Comparison of ENCODE assay signal across 8 cellular contexts in genomic region chr7:37732253-37732652, GRCh38. TPM values are rescaled to one million over a fixed set of nuclear protein-coding genes. Genes with fewer than 3 reads are reported as not detected.
DNase-seq lines count a peak whose midpoint lies in the region; ATAC-seq, FAIRE-seq and TF ChIP-seq lines count a peak whose summit lies in the region.
"Had no signal": no experiment of that assay in that cellular context is flagged by ENCODE, and none has a peak within 500 bp of the region (broad histone marks: within the 10 kb centered on the region; RNA-seq: fewer than 3 reads in every experiment).

No MANE protein-coding gene starts in this region.

- no peak overlapping the region for H3K27ac ChIP-seq in effector memory CD4-positive, alpha-beta T cell (ENCODE audit: insufficient read depth, low read length, poor library complexity, severe bottlenecking)

- no peak overlapping the region for H3K4me3 ChIP-seq in kidney epithelial cell (ENCODE audit: low read depth, low read length)
- H3K4me3 ChIP-seq in effector memory CD4-positive, alpha-beta T cell (ENCODE audit: insufficient read depth, low read depth, low read length, poor library complexity, severe bottlenecking), result no peak overlapping the region

- no peaks in the 10 kb centered on the region for H3K27me3 ChIP-seq in kidney epithelial cell (ENCODE audit: control insufficient read depth, insufficient read depth, low read length)
- H3K27me3 ChIP-seq in effector memory CD4-positive, alpha-beta T cell (replicated peaks; ENCODE audit: control insufficient read depth, insufficient read depth, low read length, poor library complexity, severe bottlenecking), result no peaks in the 10 kb centered on the region

- peak; percentile 72 for TF ChIP-seq CTCF in GM12874 (IDR thresholded peaks at IDR 0.05; ENCODE audit: insufficient read depth, low read depth, low read length)
- peak; percentile 68 for TF ChIP-seq CTCF in LNCAP (IDR thresholded peaks at IDR 0.05)
- peak; percentile 40 for TF ChIP-seq CTCF in kidney epithelial cell (IDR thresholded peaks at IDR 0.05; ENCODE audit: insufficient read depth, low read length, poor library complexity, severe bottlenecking)

- H3K4me1 Mint-ChIP-seq in activated naive CD8-positive, alpha-beta T cell treated with anti-CD3 and anti-CD28 coated beads, Interleukin-2, amount 50 U/mL, for 24 hours, result peaks cover 4% of the 10 kb centered on the region

- no peaks in the 10 kb centered on the region for H3K9me3 Mint-ChIP-seq in activated naive CD8-positive, alpha-beta T cell treated with anti-CD3 and anti-CD28 coated beads, Interleukin-2, amount 50 U/mL, for 24 hours
- H3K9me3 Mint-ChIP-seq: T-helper 1 cell treated with Interleukin-12 subunit alpha and Interleukin-12 subunit beta and Interleukin-4 antibody, amounts not matched to agents 30 μg/mL and 1 μg/mL, for 36 hours had no signal

- no peaks in the 10 kb centered on the region for H3K9me3 ChIP-seq in effector memory CD4-positive, alpha-beta T cell (ENCODE audit: control insufficient read depth, low read length)

- DNase-seq in activated naive CD8-positive, alpha-beta T cell treated with anti-CD3 and anti-CD28 coated beads, Interleukin-2, amount 50 U/mL, for 24 hours, result peak; percentile 13
- DNase-seq in kidney epithelial cell (ENCODE audit: low read depth), result no peak
- peak; percentile 30 for DNase-seq in urothelium cell line (ENCODE audit: low spot score)
- DNase-seq in effector memory CD4-positive, alpha-beta T cell, result no peak

- peaks cover 9% of the 10 kb centered on the region for H3K27me3 Mint-ChIP-seq in activated naive CD8-positive, alpha-beta T cell treated with anti-CD3 and anti-CD28 coated beads, Interleukin-2, amount 50 U/mL, for 24 hours

- no peaks in the 10 kb centered on the region for H3K4me1 ChIP-seq in effector memory CD4-positive, alpha-beta T cell (ENCODE audit: control insufficient read depth, insufficient read depth, low read length, poor library complexity, severe bottlenecking)

- no peaks in the 10 kb centered on the region for H3K36me3 ChIP-seq in kidney epithelial cell (ENCODE audit: control insufficient read depth, insufficient read depth, low read length)
- H3K36me3 ChIP-seq in effector memory CD4-positive, alpha-beta T cell (ENCODE audit: control insufficient read depth, insufficient read depth, low read length), result no peaks in the 10 kb centered on the region

- no peak for FAIRE-seq in urothelium cell line (lab: Jason Lieb, UNC)

- no peak overlapping the region for H3K4me3 Mint-ChIP-seq in activated naive CD8-positive, alpha-beta T cell treated with anti-CD3 and anti-CD28 coated beads, Interleukin-2, amount 50 U/mL, for 24 hours
- H3K4me3 Mint-ChIP-seq: T-helper 1 cell treated with Interleukin-12 subunit alpha and Interleukin-12 subunit beta and Interleukin-4 antibody, amounts not matched to agents 30 μg/mL and 1 μg/mL, for 36 hours had no signal

- ATAC-seq in GM21526 (IDR thresholded peaks at IDR 0.05; ENCODE audit: low FRiP score, unreplicated experiment), result peak; percentile 86
- no peak for ATAC-seq in activated naive CD8-positive, alpha-beta T cell treated with anti-CD3 and anti-CD28 coated beads, Interleukin-2, amount 50 U/mL, for 24 hours

- H3K27ac Mint-ChIP-seq in activated naive CD8-positive, alpha-beta T cell treated with anti-CD3 and anti-CD28 coated beads, Interleukin-2, amount 50 U/mL, for 24 hours, result no peak overlapping the region
- H3K27ac Mint-ChIP-seq: T-helper 1 cell treated with Interleukin-12 subunit alpha and Interleukin-12 subunit beta and Interleukin-4 antibody, amounts not matched to agents 30 μg/mL and 1 μg/mL, for 36 hours had no signal

- no peaks in the 10 kb centered on the region for H3K36me3 Mint-ChIP-seq in activated naive CD8-positive, alpha-beta T cell treated with anti-CD3 and anti-CD28 coated beads, Interleukin-2, amount 50 U/mL, for 24 hours (ENCODE audit: low read depth)

RNA-seq across cellular contexts. Expression of gene GPR141, which starts 48.7 kb away (rescaled TPM):
- not detected in 2 replicates for total RNA-seq in kidney epithelial cell

Comparison
In these comparisons a context has a peak if more than half of its experiments do, and no peak if none do; other contexts are left out.
1. DNase-seq: peak in activated naive CD8-positive, alpha-beta T cell treated with anti-CD3 and anti-CD28 coated beads, Interleukin-2, amount 50 U/mL, for 24 hours (single experiment) and urothelium cell line (single experiment); none in kidney epithelial cell (single experiment) and effector memory CD4-positive, alpha-beta T cell (0 of 3).
2. Peak in every context shown above with its lines, with median percentiles within 50 percentile points of each other: CTCF ChIP-seq.